28 cellular contexts compared by ENCODE assay signal in genomic region chr5:97543158-97543557, GRCh38.
"Had no signal": no experiment of that assay in that cellular context is flagged by ENCODE, and none has a peak within 500 bp of the region (broad histone marks: within the 10 kb centered on the region; RNA-seq: fewer than 3 reads in every experiment).

No MANE protein-coding gene starts in this region.

- H3K9me3 Mint-ChIP-seq: natural killer cell; nephron; stimulated activated naive B cell treated with anti-CD40 and anti-IgM and Interleukin-4, amounts not matched to agents 10 μg/mL and 1 μg/mL and 100 μg/mL, for 72 hours had no signal

- DNase-seq: natural killer cell; occipital lobe; ovary; posterior cingulate gyrus; psoas muscle; right lobe of liver; sigmoid colon; small intestine; stimulated activated CD4-positive, alpha-beta T cell treated with anti-CD3 and anti-CD28 coated beads, Interleukin-15, amount 100 ng/mL, for 24 hours; stimulated activated CD4-positive, alpha-beta T cell treated with anti-CD3 and anti-CD28 coated beads, Interleukin-2, amount 100 ng/mL, for 24 hours; stimulated activated CD4-positive, alpha-beta T cell treated with anti-CD3 and anti-CD28 coated beads, Interleukin-2, amount 100 ng/mL, for 48 hours; stimulated activated CD4-positive, alpha-beta T cell treated with anti-CD3 and anti-CD28 coated beads, Interleukin-4, amount 100 ng/mL, for 24 hours; stimulated activated naive B cell treated with anti-CD40 and anti-IgM and Interleukin-4, amounts not matched to agents 10 μg/mL and 1 μg/mL and 100 μg/mL, for 72 hours; stimulated activated naive CD4-positive, alpha-beta T cell treated with Interleukin-2 at 50 U/mL for 16 hours; stomach; thyroid gland; trophoblast cell; upper lobe of left lung had no signal

- H3K9ac ChIP-seq: neural progenitor cell, parathyroid adenoma had no signal

- H3K4me2 ChIP-seq: neural progenitor cell had no signal

- H2AFZ ChIP-seq: neural progenitor cell, parathyroid adenoma had no signal

- H3K27me3 Mint-ChIP-seq: stimulated activated naive B cell treated with anti-CD40 and anti-IgM and Interleukin-4, amounts not matched to agents 10 μg/mL and 1 μg/mL and 100 μg/mL, for 72 hours; stimulated activated naive CD8-positive, alpha-beta T cell treated with anti-CD3 and anti-CD28 coated beads, Interleukin-15, Interleukin-2, amounts not matched to agents 100 ng/mL and 50 ng/mL, for 24 hours had no signal

- H3K79me2 ChIP-seq: parathyroid adenoma had no signal

- H3K27me3 ChIP-seq: neural progenitor cell, ovary, right lobe of liver, sigmoid colon, stomach, thyroid gland, tibial nerve, upper lobe of left lung, vagina had no signal

- FAIRE-seq: small intestine, urothelium cell line had no signal

- H3K36me3 Mint-ChIP-seq: natural killer cell; neural progenitor cell; stimulated activated effector memory CD8-positive, alpha-beta T cell treated with anti-CD3 and anti-CD28 coated beads, Interleukin-12 subunit alpha, Interleukin-12 subunit beta, amount 100 ng/mL, for 72 hours had no signal

- H3K27ac ChIP-seq: neural progenitor cell, ovary, parathyroid adenoma, psoas muscle, right lobe of liver, sigmoid colon, stomach, thoracic aorta, thyroid gland, tibial nerve, upper lobe of left lung, vagina had no signal

- H3K4me3 ChIP-seq: neural progenitor cell, ovary, psoas muscle, right lobe of liver, sigmoid colon, stomach, thoracic aorta, thyroid gland, tibial nerve, upper lobe of left lung, vagina had no signal

- H3K4me3 Mint-ChIP-seq: natural killer cell; nephron; neural progenitor cell; stimulated activated effector memory CD8-positive, alpha-beta T cell treated with anti-CD3 and anti-CD28 coated beads, Interleukin-12 subunit alpha, Interleukin-12 subunit beta, amount 100 ng/mL, for 72 hours; stimulated activated naive B cell treated with anti-CD40 and anti-IgM and Interleukin-4, amounts not matched to agents 10 μg/mL and 1 μg/mL and 100 μg/mL, for 72 hours; stimulated activated naive CD8-positive, alpha-beta T cell treated with anti-CD3 and anti-CD28 coated beads, Interleukin-15, Interleukin-2, amounts not matched to agents 100 ng/mL and 50 ng/mL, for 24 hours had no signal

- H3K36me3 ChIP-seq: neural progenitor cell, ovary, right lobe of liver, sigmoid colon, stomach, thoracic aorta, thyroid gland, tibial nerve, upper lobe of left lung, vagina had no signal

- H3K9me3 ChIP-seq: ovary, psoas muscle, right lobe of liver, sigmoid colon, stomach, thoracic aorta, thyroid gland, tibial nerve, upper lobe of left lung, vagina had no signal

- H3K4me1 Mint-ChIP-seq: stimulated activated effector memory CD8-positive, alpha-beta T cell treated with anti-CD3 and anti-CD28 coated beads, Interleukin-12 subunit alpha, Interleukin-12 subunit beta, amount 100 ng/mL, for 72 hours had no signal

- ATAC-seq: natural killer cell; psoas muscle; right lobe of liver; stimulated activated effector memory CD8-positive, alpha-beta T cell treated with anti-CD3 and anti-CD28 coated beads, Interleukin-12 subunit alpha, Interleukin-12 subunit beta, amount 100 ng/mL, for 72 hours; stimulated activated naive B cell treated with anti-CD40 and anti-IgM and Interleukin-4, amounts not matched to agents 10 μg/mL and 1 μg/mL and 100 μg/mL, for 72 hours had no signal

- H3K4me1 ChIP-seq: psoas muscle, right lobe of liver, sigmoid colon, stomach, thyroid gland, tibial nerve, upper lobe of left lung, vagina had no signal

- H3K27ac Mint-ChIP-seq: natural killer cell; nephron; neural progenitor cell; progenitor cell of endocrine pancreas; stimulated activated effector memory CD8-positive, alpha-beta T cell treated with anti-CD3 and anti-CD28 coated beads, Interleukin-12 subunit alpha, Interleukin-12 subunit beta, amount 100 ng/mL, for 72 hours; stimulated activated naive B cell treated with anti-CD40 and anti-IgM and Interleukin-4, amounts not matched to agents 10 μg/mL and 1 μg/mL and 100 μg/mL, for 72 hours; stimulated activated naive CD8-positive, alpha-beta T cell treated with anti-CD3 and anti-CD28 coated beads, Interleukin-15, Interleukin-2, amounts not matched to agents 100 ng/mL and 50 ng/mL, for 24 hours had no signal
